29 cellular contexts compared by ENCODE assay signal in genomic region chr16:86347090-86347489, GRCh38.
"Had no signal": no experiment of that assay in that cellular context is flagged by ENCODE, and none has a peak within 500 bp of the region (broad histone marks: within the 10 kb centered on the region; RNA-seq: fewer than 3 reads in every experiment).

No MANE protein-coding gene starts in this region.

- H3K4me3 ChIP-seq: coronary artery, esophagus squamous epithelium, heart right ventricle, left lung, prostate gland, right atrium auricular region, smooth muscle cell, suprapubic skin, transverse colon, upper lobe of right lung, uterus had no signal

- H3K27me3 ChIP-seq: right atrium auricular region, uterus had no signal

- H3K27ac ChIP-seq: coronary artery, esophagus squamous epithelium, heart right ventricle, left lung, prostate gland, right atrium auricular region, suprapubic skin, transverse colon, upper lobe of right lung, uterus had no signal

- DNase-seq: dermis blood vessel endothelial cell; effector memory CD4-positive, alpha-beta T cell; erythroblast; esophagus squamous epithelium; foreskin melanocyte; glutamatergic neuron; heart right ventricle; kidney; left cardiac atrium; left lung; mesendoderm; nephron progenitor cell; nucleus accumbens; stimulated activated CD4-positive, alpha-beta T cell treated with anti-CD3 and anti-CD28 coated beads, Interleukin-12 subunit alpha, Interleukin-12 subunit beta, amount 100 ng/mL, for 4 hours; stimulated activated CD4-positive, alpha-beta T cell treated with anti-CD3 and anti-CD28 coated beads, Interleukin-1b, Interleukin-23, amount 100 ng/mL, for 48 hours; stimulated activated CD4-positive, alpha-beta T cell treated with anti-CD3 and anti-CD28 coated beads, Interleukin-4, amount 100 ng/mL, for 1 hour; stimulated activated CD8-positive, alpha-beta memory T cell treated with anti-CD3 and anti-CD28 coated beads, Interleukin-4, amount 100 ng/mL, for 48 hours; stimulated activated naive CD4-positive, alpha-beta T cell; stimulated activated naive CD8-positive, alpha-beta T cell treated with anti-CD3 and anti-CD28 coated beads, Interleukin-15, amount 100 ng/mL, for 72 hours; transverse colon; upper lobe of right lung; uterus had no signal

- H3K36me3 ChIP-seq: esophagus squamous epithelium, heart right ventricle, left lung, prostate gland, right atrium auricular region, suprapubic skin, transverse colon, upper lobe of right lung, uterus had no signal

- H3K4me2 ChIP-seq: smooth muscle cell had no signal

- H3K9me3 ChIP-seq: esophagus squamous epithelium, heart right ventricle, left lung, prostate gland, right atrium auricular region, suprapubic skin, transverse colon, upper lobe of right lung, uterus had no signal

- H3K4me1 ChIP-seq: prostate gland had no signal

- ATAC-seq: heart right ventricle; left cardiac atrium; left lung; naive thymus-derived CD8-positive, alpha-beta T cell; sciatic nerve; stimulated activated naive CD8-positive, alpha-beta T cell treated with anti-CD3 and anti-CD28 coated beads, Interleukin-15, amount 100 ng/mL, for 72 hours; upper lobe of right lung had no signal
